Comparison of ENCODE assay signal across 1 cellular context in the genomic region with DNA sequence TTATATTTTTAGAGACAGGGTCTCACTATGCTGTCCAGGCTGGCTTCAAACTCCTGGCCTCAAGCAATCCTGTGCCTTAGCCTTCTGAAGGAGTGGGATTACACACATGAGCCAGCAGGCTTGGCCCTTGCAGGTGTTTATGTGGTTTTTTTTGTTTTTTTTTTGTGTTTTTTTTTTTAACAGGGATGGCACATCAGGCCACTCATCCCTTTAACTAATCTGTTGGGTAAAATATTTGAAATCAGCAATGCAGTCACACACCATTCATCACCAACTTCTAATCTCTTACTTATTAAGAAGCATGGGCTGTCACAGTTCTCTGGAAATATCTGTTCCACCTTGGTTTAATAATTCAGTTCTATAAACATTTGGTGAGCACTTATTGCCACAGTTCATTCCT.
TF ChIP-seq lines count a peak whose summit lies in the region.

No MANE protein-coding gene starts in this region.

TF ChIP-seq in K562, 482 proteins besides CTCF, POLR2A, EP300 and RAD21:
- TF ChIP-seq ZC3H4 (CRISPR knock-in tag; IDR thresholded peaks at IDR 0.05; ENCODE audit: borderline replicate concordance) (no peak), ZNF121 (CRISPR knock-in tag; conservative IDR thresholded peaks at IDR 0.05) (0 out of 2 replicates have a peak, but pooled peaks have one; percentile 10), HNRNPH1 (optimal IDR thresholded peaks at IDR 0.05; ENCODE audit: low read depth, low read length) (no peak)
